ENCODE assay signal across 13 cellular contexts in genomic region chr9:18706648-18707047, GRCh38.
"Had no signal": no experiment of that assay in that cellular context is flagged by ENCODE, and none has a peak within 500 bp of the region (broad histone marks: within the 10 kb centered on the region; RNA-seq: fewer than 3 reads in every experiment).

No MANE protein-coding gene starts in this region.

- H3K36me3 ChIP-seq: breast epithelium, heart left ventricle, left lung, right lobe of liver, upper lobe of left lung had no signal

- DNase-seq: activated effector memory CD4-positive, alpha-beta T cell treated with Interleukin-2 at 50 U/mL for 16 hours; activated T-cell treated with anti-CD3 and anti-CD28 coated beads, Interleukin-2, amount 50 U/mL, for 24 hours; foreskin melanocyte; heart left ventricle; stimulated activated CD4-positive, alpha-beta T cell treated with anti-CD3 and anti-CD28 coated beads, Interleukin-12 subunit alpha, Interleukin-12 subunit beta, amount 100 ng/mL, for 4 hours; stimulated activated naive CD8-positive, alpha-beta T cell treated with anti-CD3 and anti-CD28 coated beads, Interleukin-15, Interleukin-2, amounts not matched to agents 100 U/mL and 50 U/mL, for 24 hours; T-helper 2 cell had no signal

- ATAC-seq: activated naive CD4-positive, alpha-beta T cell treated with anti-CD3 and anti-CD28 coated beads, Interleukin-2, amount 50 U/mL, for 72 hours; esophagus mucosa; left lung; stimulated activated naive CD8-positive, alpha-beta T cell treated with anti-CD3 and anti-CD28 coated beads, Interleukin-15, Interleukin-2, amounts not matched to agents 100 U/mL and 50 U/mL, for 24 hours had no signal

- H3K4me1 ChIP-seq: breast epithelium had no signal

- H3K27me3 ChIP-seq: breast epithelium, heart left ventricle, left lung, right lobe of liver, upper lobe of left lung had no signal

- H3K27ac ChIP-seq: left lung, right lobe of liver, upper lobe of left lung had no signal

- H3K9me3 ChIP-seq: breast epithelium, heart left ventricle, left lung, right lobe of liver, upper lobe of left lung had no signal

- H3K4me3 ChIP-seq: breast epithelium, heart left ventricle, left lung, right lobe of liver, upper lobe of left lung had no signal
